In the genomic region with DNA sequence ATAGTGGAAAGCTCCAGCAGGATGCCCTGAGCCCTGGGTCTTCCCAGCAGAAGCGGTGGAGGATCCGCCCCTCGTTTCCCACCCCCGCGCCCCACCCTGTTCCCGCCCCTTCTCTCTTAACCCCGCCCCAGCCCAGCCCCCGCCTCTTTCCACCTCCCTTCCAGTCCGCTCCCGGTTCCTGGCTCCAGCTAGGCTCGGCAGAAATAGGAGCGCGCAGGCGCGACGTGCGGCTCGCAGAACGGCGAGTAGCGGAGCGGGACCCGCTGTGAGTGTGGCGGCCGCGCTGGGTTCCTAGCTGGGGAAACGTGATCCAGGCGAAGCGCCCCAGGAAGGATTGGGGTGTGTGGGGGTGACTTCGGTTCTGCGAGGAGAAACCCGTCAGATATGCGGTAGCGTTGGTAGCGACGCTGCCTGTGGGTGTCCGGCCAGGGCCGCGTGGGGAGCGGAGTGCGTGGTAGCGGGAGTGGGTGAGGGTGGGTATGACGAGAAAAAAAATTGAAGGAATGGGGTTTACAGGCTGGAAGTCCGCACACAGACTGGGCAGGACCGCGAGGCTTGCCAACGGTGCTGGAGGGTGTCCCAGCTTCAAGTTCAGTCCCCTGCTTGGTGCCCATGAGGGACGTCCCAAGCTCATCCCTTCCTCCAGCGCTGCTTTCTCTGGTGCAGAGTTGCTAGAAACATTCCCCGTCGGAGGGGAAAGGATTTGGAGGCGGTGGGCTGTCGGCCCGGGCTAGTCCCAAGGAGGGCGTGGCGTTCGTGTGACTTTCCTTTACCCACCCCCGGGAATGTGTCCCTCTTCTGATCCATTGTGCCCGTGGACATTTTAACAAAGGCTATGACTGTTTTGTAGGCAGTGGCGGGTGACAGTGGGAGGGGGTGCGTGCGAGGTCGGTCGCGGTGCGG, we compare ENCODE assay signal across 7 cellular contexts. TPM values are rescaled to one million over a fixed set of nuclear protein-coding genes. Genes with fewer than 3 reads are reported as not detected.
DNase-seq lines count a peak whose midpoint lies in the region; ATAC-seq and TF ChIP-seq lines count a peak whose summit lies in the region.

A gene (plus strand): TSS at position 234 of the 903 bp plus-strand sequence. CDS start 56,886 bp downstream, outside the sequence.

- no peak for TF ChIP-seq CTCF in brain microvascular endothelial cell (IDR thresholded peaks at IDR 0.05; ENCODE audit: low read depth, low read length, missing control alignments)

- peak within 1 kb of the TSS; percentile 80 for H3K4me3 ChIP-seq in brain microvascular endothelial cell (ENCODE audit: low read depth, low read length)

- peak; percentile 74 for DNase-seq in H4 (ENCODE audit: low spot score)
- DNase-seq in NCI-H345 treated with DMSO at 0.1 percent for 48 hours (lab: John Stamatoyannopoulos, UW; ENCODE audit: unreplicated experiment) = peak; percentile 12
- DNase-seq in brain microvascular endothelial cell = peak; percentile 67
- DNase-seq in hypothalamus (lab: John Stamatoyannopoulos, UW) = peak; percentile 10 to 86 (median 64)
- peak; percentile 65 to 97 (median 70) for DNase-seq in posterior cingulate gyrus

- H3K27me3 ChIP-seq in brain microvascular endothelial cell (replicated peaks) = no peaks in the 10 kb centered on the region

- intact Hi-C loops in posterior cingulate gyrus (cut with DNase I) = no loop called here

- H3K36me3 ChIP-seq in brain microvascular endothelial cell (replicated peaks) = no peaks in the 10 kb centered on the region

- in situ Hi-C loops in brain microvascular endothelial cell (cut with HindIII; ENCODE audit: low pct_ligation_motif_present, low sequenced_read_pairs) = no loop called here

- ATAC-seq in GM18870 (IDR thresholded peaks at IDR 0.05; ENCODE audit: unreplicated experiment) = no peak
- no peak for ATAC-seq in HG02610 (IDR thresholded peaks at IDR 0.05; ENCODE audit: unreplicated experiment)

- peak within 1 kb of the TSS; percentile 78 for H3K27ac ChIP-seq in brain microvascular endothelial cell

RNA-seq across cellular contexts. Expression of the gene that starts here (rescaled TPM):
- total RNA-seq in H4 (2014; rRNA removed; shearing (Covaris generic)) = 14.5 and 24.0 TPM in 2 replicates

Comparison
In these comparisons a context has a peak if more than half of its experiments do, and no peak if none do; other contexts are left out.
1. DNase-seq: peak in every context shown above with its lines; median percentile 74 in H4; 70 in posterior cingulate gyrus; 67 in brain microvascular endothelial cell; 64 in hypothalamus; 12 in NCI-H345 treated with DMSO at 0.1 percent for 48 hours.